In genomic region chr1:225435487-225435886, GRCh38 we compare ENCODE assay signal across 1 cellular context.
TF ChIP-seq lines count a peak whose summit lies in the region.

No MANE protein-coding gene starts in this region.

TF ChIP-seq in SK-N-SH, 30 proteins besides CTCF, POLR2A, EP300 and RAD21 (continued from another document):
- TF ChIP-seq GABPA (IDR thresholded peaks at IDR 0.05; ENCODE audit: low read depth) (no peak), TAF1 (IDR thresholded peaks at IDR 0.05; ENCODE audit: borderline replicate concordance, low read depth, low read length) (no peak), FOXJ3 (CRISPR knock-in tag; IDR thresholded peaks at IDR 0.05) (no peak), GATA2 (CRISPR knock-in tag; IDR thresholded peaks at IDR 0.05) (no peak)
